Comparison of ENCODE assay signal across 9 cellular contexts in genomic region chr4:69170233-69171134, GRCh38. TPM values are rescaled to one million over a fixed set of nuclear protein-coding genes. Genes with fewer than 3 reads are reported as not detected.
DNase-seq lines count a peak whose midpoint lies in the region; ATAC-seq, FAIRE-seq and TF ChIP-seq lines count a peak whose summit lies in the region.
"Not testable (repeated sequence)": the region's sequence is repeated elsewhere in the genome, so short reads cannot be mapped to it uniquely, and the experiment has no call there.
"Had no signal": no experiment of that assay in that cellular context is flagged by ENCODE, and none has a peak within 500 bp of the region (broad histone marks: within the 10 kb centered on the region; RNA-seq: fewer than 3 reads in every experiment).

No MANE protein-coding gene starts in this region.

- CTCF ChIA-PET in CD8-positive, alpha-beta T cell (lab: Charles Lee): interaction anchor here (0.7 to 1.1 kb wide), 4 partner anchors 538 to 1331 kb away, joined by 3 read pairs; no protein-coding TSS in a partner anchor

- H3K27ac Mint-ChIP-seq in CD8-positive, alpha-beta T cell; astrocyte (ENCODE audit: unreplicated experiment): not testable (repeated sequence)

- H4K20me1 ChIP-seq in astrocyte (ENCODE audit: insufficient read depth, low read length): not testable (repeated sequence)

- WGBS in heart left ventricle, 4 donors: 23 to 40% (median 32%) methylated on average over 2 of the region's 2 CpGs
- WGBS in psoas muscle, 3 donors: 29 to 41% (median 40%) methylated on average over 2 of the region's 2 CpGs

- not testable (repeated sequence) for H3K27ac ChIP-seq in CD8-positive, alpha-beta T cell (ENCODE audit: low read depth, low read length); RWPE2 (ENCODE audit: poor library complexity, severe bottlenecking); astrocyte (ENCODE audit: low read depth, low read length); heart left ventricle; psoas muscle

- not testable (repeated sequence) for H3K79me2 ChIP-seq in astrocyte (ENCODE audit: insufficient read depth, low read length)

- peak; percentile 23 for TF ChIP-seq CTCF in CD8-positive, alpha-beta T cell (IDR thresholded peaks at IDR 0.05)
- TF ChIP-seq CTCF in RWPE2 (IDR thresholded peaks at IDR 0.05; ENCODE audit: poor library complexity, severe bottlenecking): peak; percentile 56
- TF ChIP-seq CTCF in astrocyte (IDR thresholded peaks at IDR 0.05; ENCODE audit: insufficient read depth, low read depth, low read length): peak; percentile 61
- TF ChIP-seq CTCF in heart left ventricle (IDR thresholded peaks at IDR 0.05): peak; percentile 8 to 50 (median 33)
- TF ChIP-seq CTCF in psoas muscle (IDR thresholded peaks at IDR 0.05): peak; percentile 35

- H3K4me3 Mint-ChIP-seq in CD8-positive, alpha-beta T cell; astrocyte (ENCODE audit: unreplicated experiment): not testable (repeated sequence)

- not testable (repeated sequence) for TF ChIP-seq POLR2A in heart left ventricle (IDR thresholded peaks at IDR 0.05)

- H3K4me2 ChIP-seq in astrocyte (ENCODE audit: low read length): not testable (repeated sequence)

- not testable (repeated sequence) for H3K36me3 Mint-ChIP-seq in CD8-positive, alpha-beta T cell; astrocyte (ENCODE audit: low read depth, unreplicated experiment)

- H3K27me3 Mint-ChIP-seq in CD8-positive, alpha-beta T cell (ENCODE audit: low read depth); astrocyte (ENCODE audit: low read depth, unreplicated experiment): not testable (repeated sequence)

- H3K9me3 ChIP-seq in CD8-positive, alpha-beta T cell (ENCODE audit: low read length); RWPE2 (ENCODE audit: severe bottlenecking); astrocyte (ENCODE audit: insufficient read depth, low read depth, low read length); heart left ventricle; psoas muscle: not testable (repeated sequence)

- not testable (repeated sequence) for H3K36me3 ChIP-seq in CD8-positive, alpha-beta T cell (ENCODE audit: insufficient read depth, low read length); RWPE2 (ENCODE audit: low read depth); astrocyte (ENCODE audit: insufficient read depth, low read length); heart left ventricle; psoas muscle (ENCODE audit: insufficient read depth in 1 of 2, low read depth in 1 of 2)

- not testable (repeated sequence) for FAIRE-seq in astrocyte (lab: Jason Lieb, UNC)

- H3K4me1 ChIP-seq in CD8-positive, alpha-beta T cell (ENCODE audit: insufficient read depth, low read length); RWPE2 (ENCODE audit: insufficient read depth, poor library complexity, severe bottlenecking); astrocyte (ENCODE audit: insufficient read depth, low read length); heart left ventricle; psoas muscle: not testable (repeated sequence)

- H3K4me3 ChIP-seq in CD8-positive, alpha-beta T cell (ENCODE audit: low read depth, low read length); RWPE2 (ENCODE audit: severe bottlenecking); astrocyte (ENCODE audit: insufficient read depth, low read depth, low read length); heart left ventricle; psoas muscle: not testable (repeated sequence)

- not testable (repeated sequence) for H3K4me1 Mint-ChIP-seq in CD8-positive, alpha-beta T cell (ENCODE audit: low read depth); astrocyte (ENCODE audit: low read depth, unreplicated experiment)

- intact Hi-C loops in CD8-positive, alpha-beta T cell (cut with DNase I, micrococcal nuclease): loop anchor here (2.0 to 5.0 kb wide), 2 partner anchors 672 to 898 kb away; no protein-coding TSS in a partner anchor
- intact Hi-C loops in heart left ventricle (cut with DNase I) (loop anchor here in 3 of 10 donors (5.0 to 10.0 kb wide), 2 partner anchors 673 to 676 kb away; no protein-coding TSS in a partner anchor), psoas muscle (cut with DNase I) (loop anchor here (5.0 kb wide), 1 partner anchor 673 kb away; no protein-coding TSS in a partner anchor)

- H3K27me3 ChIP-seq in CD8-positive, alpha-beta T cell (ENCODE audit: insufficient read depth, low read length); RWPE2 (ENCODE audit: insufficient read depth, poor library complexity, severe bottlenecking); astrocyte (ENCODE audit: insufficient read depth, low read length); heart left ventricle; psoas muscle (ENCODE audit: insufficient read depth in 3 of 3, low read length in 2 of 3): not testable (repeated sequence)

- H2AFZ ChIP-seq in astrocyte (ENCODE audit: low read depth, low read length): not testable (repeated sequence)

- POLR2A ChIA-PET in CD8-positive, alpha-beta T cell (lab: Charles Lee): not testable (repeated sequence)

- H3K9ac ChIP-seq in astrocyte (ENCODE audit: low read length): not testable (repeated sequence)

- peak in 2 of 7 experiments; percentile 5 to 24 for DNase-seq in CD8-positive, alpha-beta T cell
- DNase-seq in MV-4-11 (lab: John Stamatoyannopoulos, UW): peak; percentile 43
- not testable (repeated sequence) for DNase-seq in RWPE2 (ENCODE audit: low spot score); heart left ventricle; psoas muscle
- DNase-seq in astrocyte (ENCODE audit: low read depth): peak; percentile 6

- peak; percentile 54 for ATAC-seq in CD8-positive, alpha-beta T cell
- ATAC-seq in GM18909 (IDR thresholded peaks at IDR 0.05; ENCODE audit: poor library complexity, unreplicated experiment) (peak; percentile 91), HG02870 (IDR thresholded peaks at IDR 0.05; ENCODE audit: unreplicated experiment) (peak; percentile 81), RWPE2 (ENCODE audit: low read depth) (peak; percentile 48; the same call in 2 of the 3 replicates)
- not testable (repeated sequence) for ATAC-seq in heart left ventricle, psoas muscle

- not testable (repeated sequence) for H3K9me3 Mint-ChIP-seq in CD8-positive, alpha-beta T cell; astrocyte (ENCODE audit: unreplicated experiment)

RNA-seq across cellular contexts. Expression of gene UGT2B11, which starts 44.1 kb away (rescaled TPM):
- total RNA-seq in CD8-positive, alpha-beta T cell: not detected
- total RNA-seq in astrocyte (not detected in 2 replicates), heart left ventricle (not detected), psoas muscle (not detected)
- polyA plus RNA-seq in heart left ventricle (not detected), psoas muscle (not detected)
- total RNA-seq: skeletal muscle tissue had no signal
